ENCODE assay signal across 8 cellular contexts in the genomic region with DNA sequence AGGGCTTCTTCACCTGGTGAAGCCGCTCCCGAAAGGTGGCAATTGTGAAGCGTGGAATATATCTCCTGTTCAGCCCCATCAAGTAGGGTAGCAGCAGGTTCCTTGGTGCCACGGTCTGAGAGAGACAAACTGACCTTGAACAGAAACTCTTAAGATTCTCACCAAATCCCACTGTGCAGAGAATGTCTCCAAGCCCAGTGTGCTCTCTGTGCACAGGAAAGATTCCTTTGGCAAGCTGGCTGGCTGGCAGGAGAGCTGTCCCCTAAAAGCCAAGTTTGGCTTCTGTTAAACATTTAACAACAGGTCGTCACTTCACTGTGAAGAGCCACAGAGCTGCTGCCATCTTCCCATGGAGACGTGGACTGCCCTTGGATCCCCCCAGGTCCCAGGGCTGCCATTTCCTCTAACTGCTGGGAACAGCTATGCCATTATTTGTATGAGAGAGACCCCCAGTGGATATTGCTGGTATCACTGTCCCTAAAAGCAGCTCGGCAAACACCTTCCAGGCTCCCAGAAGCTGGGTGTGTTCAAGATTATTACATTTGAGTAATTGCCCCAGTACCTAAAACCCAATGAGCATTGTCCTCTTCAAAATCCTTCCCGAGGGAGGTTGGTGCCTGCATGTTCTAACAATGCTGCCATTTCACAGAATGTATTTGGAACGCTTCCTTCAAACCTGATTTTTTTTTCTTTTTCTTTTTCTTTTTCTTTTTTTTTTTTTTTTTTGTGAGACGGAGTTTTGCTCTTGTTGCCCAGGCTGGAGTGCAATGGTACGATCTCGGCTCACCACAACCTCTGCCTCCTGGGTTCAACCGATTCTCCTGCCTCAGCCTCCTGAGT.
DNase-seq lines count a peak whose midpoint lies in the region; ATAC-seq, FAIRE-seq and TF ChIP-seq lines count a peak whose summit lies in the region.

No MANE protein-coding gene starts in this region.

- intact Hi-C loops in heart right ventricle (cut with DNase I), result loop anchor here in 7 of 10 donors (1.0 to 10.0 kb wide), 5 partner anchors 357 to 694 kb away; no protein-coding TSS in a partner anchor
- intact Hi-C loops in activated T-helper 2 cell treated with anti-CD3 and anti-CD28 coated beads, Interferon-gamma antibody, Interleukin-2, Interleukin-4, amounts not matched to agents 10 μg/mL and 5 μg/mL and 100 μg/mL, durations not matched to agents 14 hours and 24 hours and 36 hours (cut with micrococcal nuclease), result loop anchor here (1.0 kb wide), 2 partner anchors 14 to 360 kb away; no protein-coding TSS in a partner anchor

- no peak for FAIRE-seq in D721Med (lab: Jason Lieb, UNC)

- DNase-seq in D721Med (ENCODE audit: insufficient read length, low spot score) (peak; percentile 53), M059J (ENCODE audit: low read depth) (peak; percentile 71), RPMI7951 (ENCODE audit: low read depth) (peak; percentile 74), adipocyte (ENCODE audit: low read depth) (peak; percentile 89), heart right ventricle (peak; percentile 48 to 72), progenitor cell of endocrine pancreas (ENCODE audit: low spot score, unreplicated experiment) (peak; percentile 61)
- no peak for DNase-seq in activated T-helper 2 cell treated with anti-CD3 and anti-CD28 coated beads, Interferon-gamma antibody, Interleukin-2, Interleukin-4, amounts not matched to agents 10 μg/mL and 5 μg/mL and 100 μg/mL, durations not matched to agents 14 hours and 24 hours and 36 hours (ENCODE audit: low spot score)

- peaks cover 46% of the 10 kb centered on the region for H3K4me1 ChIP-seq in adipocyte (ENCODE audit: control insufficient read depth, insufficient read depth, low read length)
- H3K4me1 ChIP-seq in heart right ventricle, result peaks cover 0 to 75% (median 37%) of the 10 kb centered on the region in 9 donors

- peak; percentile 64 for ATAC-seq in GM21576 (IDR thresholded peaks at IDR 0.05; ENCODE audit: unreplicated experiment)
- ATAC-seq in heart right ventricle, result peak; percentile 63 to 80 (median 70)

- H3K27me3 ChIP-seq in adipocyte (replicated peaks; ENCODE audit: control insufficient read depth, insufficient read depth, low read length) (no peaks in the 10 kb centered on the region), heart right ventricle (no peaks in the 10 kb centered on the region)

- H3K36me3 ChIP-seq in adipocyte (ENCODE audit: control insufficient read depth, insufficient read depth, low read length, severe bottlenecking), result no peaks in the 10 kb centered on the region
- H3K36me3 ChIP-seq in heart right ventricle, result no peaks in the 10 kb centered on the region

- H3K9me3 ChIP-seq in adipocyte (ENCODE audit: control insufficient read depth, low read length) (no peaks in the 10 kb centered on the region), heart right ventricle (no peaks in the 10 kb centered on the region)

- TF ChIP-seq CTCF in D721Med (IDR thresholded peaks at IDR 0.05; ENCODE audit: insufficient read depth, missing control alignments) (peak; percentile 77), heart right ventricle (IDR thresholded peaks at IDR 0.05) (peak; percentile 64 to 87 (median 82)), progenitor cell of endocrine pancreas (IDR thresholded peaks at IDR 0.05; ENCODE audit: unreplicated experiment) (peak; percentile 92)

- peak overlapping the region; percentile 61 for H3K9ac ChIP-seq in adipocyte (ENCODE audit: low read length)

- H3K4me1 Mint-ChIP-seq in progenitor cell of endocrine pancreas (ENCODE audit: low read depth), result peaks cover 20% of the 10 kb centered on the region
- H3K4me1 Mint-ChIP-seq in activated T-helper 2 cell treated with anti-CD3 and anti-CD28 coated beads, Interferon-gamma antibody, Interleukin-2, Interleukin-4, amounts not matched to agents 10 μg/mL and 5 μg/mL and 100 μg/mL, durations not matched to agents 14 hours and 24 hours and 36 hours (ENCODE audit: low read depth), result peaks cover 36% of the 10 kb centered on the region

- H3K27ac ChIP-seq in heart right ventricle, result peak overlapping the region in 6 of 10 donors; percentile 18 to 80 (median 40)

- H3K4me3 ChIP-seq in adipocyte (ENCODE audit: low read length) (no peak overlapping the region), heart right ventricle (no peak overlapping the region)

- H3K9me3 Mint-ChIP-seq in progenitor cell of endocrine pancreas (ENCODE audit: low read depth), result no peaks in the 10 kb centered on the region
- no peaks in the 10 kb centered on the region for H3K9me3 Mint-ChIP-seq in activated T-helper 2 cell treated with anti-CD3 and anti-CD28 coated beads, Interferon-gamma antibody, Interleukin-2, Interleukin-4, amounts not matched to agents 10 μg/mL and 5 μg/mL and 100 μg/mL, durations not matched to agents 14 hours and 24 hours and 36 hours

- H3K4me3 Mint-ChIP-seq in progenitor cell of endocrine pancreas (ENCODE audit: low read depth), result no peak overlapping the region
- H3K4me3 Mint-ChIP-seq in activated T-helper 2 cell treated with anti-CD3 and anti-CD28 coated beads, Interferon-gamma antibody, Interleukin-2, Interleukin-4, amounts not matched to agents 10 μg/mL and 5 μg/mL and 100 μg/mL, durations not matched to agents 14 hours and 24 hours and 36 hours (ENCODE audit: low read depth), result no peak overlapping the region

- H3K36me3 Mint-ChIP-seq in progenitor cell of endocrine pancreas (ENCODE audit: insufficient read depth), result no peaks in the 10 kb centered on the region
- H3K36me3 Mint-ChIP-seq in activated T-helper 2 cell treated with anti-CD3 and anti-CD28 coated beads, Interferon-gamma antibody, Interleukin-2, Interleukin-4, amounts not matched to agents 10 μg/mL and 5 μg/mL and 100 μg/mL, durations not matched to agents 14 hours and 24 hours and 36 hours (ENCODE audit: low read depth), result peaks cover 29% of the 10 kb centered on the region

- no peak overlapping the region for H3K27ac Mint-ChIP-seq in progenitor cell of endocrine pancreas
- no peak overlapping the region for H3K27ac Mint-ChIP-seq in activated T-helper 2 cell treated with anti-CD3 and anti-CD28 coated beads, Interferon-gamma antibody, Interleukin-2, Interleukin-4, amounts not matched to agents 10 μg/mL and 5 μg/mL and 100 μg/mL, durations not matched to agents 14 hours and 24 hours and 36 hours

- H3K27me3 Mint-ChIP-seq in progenitor cell of endocrine pancreas, result no peaks in the 10 kb centered on the region
- H3K27me3 Mint-ChIP-seq in activated T-helper 2 cell treated with anti-CD3 and anti-CD28 coated beads, Interferon-gamma antibody, Interleukin-2, Interleukin-4, amounts not matched to agents 10 μg/mL and 5 μg/mL and 100 μg/mL, durations not matched to agents 14 hours and 24 hours and 36 hours (ENCODE audit: low read depth), result no peaks in the 10 kb centered on the region

- 60 to 62% methylated on average over 13 of the region's 13 CpGs for WGBS in heart right ventricle, 2 donors
